ENCODE assay signal across 14 cellular contexts in the genomic region with DNA sequence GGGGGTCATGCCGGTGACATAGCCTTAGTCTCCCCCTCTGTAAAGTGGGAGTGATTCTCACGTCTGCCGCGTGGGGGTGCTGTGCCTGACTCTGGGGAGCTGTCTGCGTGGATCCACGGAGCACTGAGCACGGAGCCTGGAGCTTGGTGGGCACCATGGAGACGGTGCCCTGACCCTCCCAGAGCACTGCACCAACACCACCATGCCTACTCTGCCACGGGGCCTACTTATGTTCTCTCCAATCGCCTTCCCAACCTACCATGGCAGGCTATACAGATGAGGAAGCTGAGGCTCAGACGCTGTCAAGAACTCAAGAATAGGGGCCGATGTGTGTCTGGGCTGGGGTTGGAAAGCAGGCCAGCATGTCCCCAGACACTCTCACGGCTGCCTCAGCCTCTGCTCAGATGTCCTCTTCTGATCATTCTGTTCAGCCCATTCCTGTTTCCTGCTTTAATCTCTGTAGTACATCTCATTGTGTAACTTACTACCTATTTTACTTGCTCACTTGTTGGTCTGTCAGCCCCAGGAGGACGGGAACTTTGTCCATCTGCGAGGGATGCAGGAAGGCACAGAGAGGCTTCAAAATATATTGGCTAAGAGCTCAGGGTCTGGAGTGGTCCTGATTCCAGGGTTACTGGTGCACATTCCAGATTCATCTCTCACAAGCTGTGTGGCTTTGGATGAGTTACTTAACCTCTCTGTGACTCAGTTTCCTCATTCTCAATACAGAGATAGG.
DNase-seq lines count a peak whose midpoint lies in the region; FAIRE-seq and TF ChIP-seq lines count a peak whose summit lies in the region.
"Had no signal": no experiment of that assay in that cellular context is flagged by ENCODE, and none has a peak within 500 bp of the region (broad histone marks: within the 10 kb centered on the region; RNA-seq: fewer than 3 reads in every experiment).

No MANE protein-coding gene starts in this region.

- FAIRE-seq in small intestine (lab: Jason Lieb, UNC): no peak

- H3K4me1 Mint-ChIP-seq in mesothelial cell of epicardium: peaks cover 61% of the 10 kb centered on the region

- H3K4me3 Mint-ChIP-seq in mesothelial cell of epicardium: no peak overlapping the region

- H3K27ac ChIP-seq in testis: peak overlapping the region in 1 of 2 donors; percentile 26
- no peak overlapping the region for H3K27ac ChIP-seq in small intestine (ENCODE audit: low read depth in 1 of 2, low read length in 1 of 2)
- no peak overlapping the region for H3K27ac ChIP-seq in tibial nerve
- H3K27ac ChIP-seq: C4-2B had no signal

- H3K9me3 Mint-ChIP-seq in mesothelial cell of epicardium: peaks cover 17% of the 10 kb centered on the region

- whole genome bisulfite sequencing in testis, 2 donors: 64 to 73% methylated on average over 13 to 15 of the region's 15 CpGs
- WGBS in small intestine, 3 donors: 82 to 84% (median 83%) methylated on average over 14 to 15 of the region's 15 CpGs
- 86% methylated on average over 14 to 15 of the region's 15 CpGs for WGBS in tibial nerve, 2 donors

- intact Hi-C loops in testis (cut with DNase I; ENCODE audit: low total_unique reads): no loop called here

- no peak for TF ChIP-seq CTCF in NB4 (IDR thresholded peaks at IDR 0.05; ENCODE audit: low read depth, low read length)
- TF ChIP-seq CTCF in mesothelial cell of epicardium (IDR thresholded peaks at IDR 0.05; ENCODE audit: unreplicated experiment): no peak
- TF ChIP-seq CTCF in testis (IDR thresholded peaks at IDR 0.05): no peak
- TF ChIP-seq CTCF in tibial nerve (IDR thresholded peaks at IDR 0.05): no peak

- no peaks in the 10 kb centered on the region for H3K27me3 Mint-ChIP-seq in mesothelial cell of epicardium (ENCODE audit: low read depth)

- peaks cover under 1% of the 10 kb centered on the region for H3K36me3 Mint-ChIP-seq in mesothelial cell of epicardium

- H3K9me3 ChIP-seq in testis (no peaks in the 10 kb centered on the region), small intestine (ENCODE audit: control insufficient read depth, low read depth) (no peaks in the 10 kb centered on the region), tibial nerve (peaks cover 0 to 2% (median 0%) of the 10 kb centered on the region in 4 donors)
- H3K9me3 ChIP-seq: HAP-1 had no signal

- no peaks in the 10 kb centered on the region for H3K27me3 ChIP-seq in H7 (ENCODE audit: control insufficient read depth, insufficient read depth, low read length)
- H3K27me3 ChIP-seq in testis: no peaks in the 10 kb centered on the region
- peaks cover 0 to 5% of the 10 kb centered on the region in 2 donors for H3K27me3 ChIP-seq in small intestine (ENCODE audit: control insufficient read depth in 2 of 2, insufficient read depth in 2 of 2, low read length in 2 of 2)
- no peaks in the 10 kb centered on the region for H3K27me3 ChIP-seq in tibial nerve

- no peak overlapping the region for H3K4me3 ChIP-seq in H7 (ENCODE audit: insufficient read depth, low read depth, low read length)
- H3K4me3 ChIP-seq in NB4 (ENCODE audit: low read depth, low read length): no peak overlapping the region
- peak overlapping the region in 1 of 2 donors; percentile 21 for H3K4me3 ChIP-seq in testis
- no peak overlapping the region for H3K4me3 ChIP-seq in small intestine (ENCODE audit: low read depth in 1 of 2, low read length in 2 of 2)
- H3K4me3 ChIP-seq in tibial nerve: no peak overlapping the region
- H3K4me3 ChIP-seq: HAP-1 had no signal

- peaks cover 14% of the 10 kb centered on the region for H3K4me1 ChIP-seq in testis
- no peaks in the 10 kb centered on the region for H3K4me1 ChIP-seq in small intestine (ENCODE audit: control insufficient read depth in 2 of 2, insufficient read depth in 1 of 2, low read depth in 1 of 2, low read length in 1 of 2)
- H3K4me1 ChIP-seq in tibial nerve: peaks cover 0 to 6% (median 0%) of the 10 kb centered on the region in 4 donors
- H3K4me1 ChIP-seq: HAP-1 had no signal

- TF ChIP-seq POLR2A in NB4 (IDR thresholded peaks at IDR 0.05; ENCODE audit: extremely low read depth, insufficient read length): no peak
- no peak for TF ChIP-seq POLR2A in testis (IDR thresholded peaks at IDR 0.05)
- TF ChIP-seq POLR2A in tibial nerve (IDR thresholded peaks at IDR 0.05): no peak

- H3K36me3 ChIP-seq in H7 (replicated peaks; ENCODE audit: control insufficient read depth, insufficient read depth, low read length) (no peaks in the 10 kb centered on the region), testis (ENCODE audit: low read depth, missing control alignments) (no peaks in the 10 kb centered on the region), small intestine (ENCODE audit: control insufficient read depth in 2 of 2, insufficient read depth in 2 of 2, low read length in 2 of 2) (no peaks in the 10 kb centered on the region), tibial nerve (no peaks in the 10 kb centered on the region)
- H3K36me3 ChIP-seq: HAP-1 had no signal

- TF ChIP-seq EP300 in tibial nerve (IDR thresholded peaks at IDR 0.05): no peak

- DNase-seq in H7 (peak; percentile 12), NB4 (ENCODE audit: low read depth) (peak; percentile 35), mesothelial cell of epicardium (ENCODE audit: low spot score in 2 of 2, unreplicated experiment in 2 of 2) (peak in 1 of 2 experiments; percentile 21), testis (peak; percentile 13), small intestine (no peak), tibial nerve (ENCODE audit: low spot score in 2 of 2) (no peak), mesenteric fat pad (ENCODE audit: low spot score) (no peak)
- DNase-seq: NCI-H1048, NCI-H146, NCI-H2081, NCI-H748 treated with DMSO at 0.1 percent for 48 hours, PC-3 had no signal

- peak overlapping the region; percentile 94 for H3K27ac Mint-ChIP-seq in mesothelial cell of epicardium

Comparison
In these comparisons a context has a peak if more than half of its experiments do, and no peak if none do; other contexts are left out.
1. DNase-seq: peak in H7 (single experiment), NB4 (single experiment) and testis (single experiment); none in small intestine (single experiment), tibial nerve (0 of 2) and mesenteric fat pad (single experiment).